Comparison of ENCODE assay signal across 8 cellular contexts in the genomic region with DNA sequence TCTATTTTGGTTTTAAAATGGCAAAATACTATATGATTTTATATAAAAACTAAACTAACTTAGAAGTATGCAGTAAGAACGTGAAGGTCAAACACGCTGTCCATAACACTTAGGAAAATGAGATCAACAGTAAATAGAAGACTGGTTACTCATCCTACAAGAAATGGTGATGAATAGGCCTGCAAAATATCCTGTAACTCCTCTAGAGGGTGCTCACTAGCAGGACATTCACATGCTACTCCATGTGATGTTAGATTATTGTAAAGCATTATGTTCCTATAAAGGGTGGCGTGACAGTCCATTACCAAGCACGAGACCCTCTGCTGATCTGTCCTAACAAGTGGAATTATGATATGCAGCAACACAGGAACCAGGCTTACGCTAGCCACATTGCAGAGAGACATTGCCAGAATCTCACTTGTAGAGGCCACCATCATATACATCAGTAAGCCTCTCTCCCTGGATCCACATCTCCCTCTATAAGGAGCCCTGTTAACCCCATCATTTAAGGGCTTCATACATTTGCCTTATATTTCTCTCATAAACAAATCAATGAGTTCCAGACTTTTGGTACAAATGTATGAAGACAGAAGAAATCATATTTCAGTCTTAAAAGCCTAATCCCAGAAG. TPM values are rescaled to one million over a fixed set of nuclear protein-coding genes. Genes with fewer than 3 reads are reported as not detected.
A peak's percentile ranks its signal among the peaks of the same experiment; 100 is the strongest.
DNase-seq lines count a peak whose midpoint lies in the region; ATAC-seq and TF ChIP-seq lines count a peak whose summit lies in the region.

No MANE protein-coding gene starts in this region.

- intact Hi-C loops in CD4-positive, alpha-beta T cell (cut with DNase I, micrococcal nuclease): loop anchor here (1.0 kb wide), 2 partner anchors 58 to 121 kb away; no protein-coding TSS in a partner anchor

- POLR2A ChIA-PET in CD4-positive, alpha-beta T cell (lab: Charles Lee): no interaction called here

- H3K4me3 Mint-ChIP-seq in CD4-positive, alpha-beta T cell: no peak overlapping the region

- CTCF ChIA-PET in CD4-positive, alpha-beta T cell (lab: Charles Lee): interaction anchor here (1.5 to 1.6 kb wide), 2 partner anchors 57 to 121 kb away, joined by 4 to 11 read pairs; no protein-coding TSS in a partner anchor

- H3K27me3 Mint-ChIP-seq in CD4-positive, alpha-beta T cell: no peaks in the 10 kb centered on the region

- TF ChIP-seq CTCF in CD4-positive, alpha-beta T cell (IDR thresholded peaks at IDR 0.05): peak; percentile 70
- TF ChIP-seq CTCF in GM13976 (IDR thresholded peaks at IDR 0.05; ENCODE audit: borderline replicate concordance, control extremely low read depth, extremely low read depth, insufficient read depth, missing control alignments): peak; percentile 43

- H3K27ac Mint-ChIP-seq in CD4-positive, alpha-beta T cell: no peak overlapping the region

- H3K9me3 Mint-ChIP-seq in CD4-positive, alpha-beta T cell: no peaks in the 10 kb centered on the region

- in situ Hi-C loops in GM13976 (cut with MboI; ENCODE audit: low sequenced_read_pairs, unreplicated experiment): no loop called here

- H3K36me3 Mint-ChIP-seq in CD4-positive, alpha-beta T cell (ENCODE audit: low read depth): no peaks in the 10 kb centered on the region

- H3K27ac ChIP-seq in CD4-positive, alpha-beta T cell (ENCODE audit: low read depth, low read length): no peak overlapping the region

- H3K9me3 ChIP-seq in CD4-positive, alpha-beta T cell (ENCODE audit: control insufficient read depth, low read length): no peaks in the 10 kb centered on the region

- peak in 2 of 10 experiments; percentile 8 to 13 for DNase-seq in CD4-positive, alpha-beta T cell
- DNase-seq in GM13976 (ENCODE audit: low spot score) (peak; percentile 40), NCI-H1694 treated with DMSO at 0.1 percent for 48 hours (lab: John Stamatoyannopoulos, UW) (peak; percentile 51), UCSD-AML1 (lab: John Stamatoyannopoulos, UW; ENCODE audit: unreplicated experiment) (peak; percentile 15), fibroblast of peridontal ligament (ENCODE audit: extremely low read depth) (peak; percentile 78), non-pigmented ciliary epithelial cell (ENCODE audit: low read depth) (peak; percentile 52)

- no peaks in the 10 kb centered on the region for H3K27me3 ChIP-seq in CD4-positive, alpha-beta T cell (ENCODE audit: control insufficient read depth, insufficient read depth, low read length)

- no peaks in the 10 kb centered on the region for H3K4me1 Mint-ChIP-seq in CD4-positive, alpha-beta T cell (ENCODE audit: low read depth)

- ATAC-seq in CD4-positive, alpha-beta T cell (ENCODE audit: poor library complexity): peak; percentile 83
- ATAC-seq in GM21367 (IDR thresholded peaks at IDR 0.05; ENCODE audit: unreplicated experiment): no peak
- ATAC-seq in HG03280 (IDR thresholded peaks at IDR 0.05; ENCODE audit: unreplicated experiment): no peak

RNA-seq across cellular contexts. Expression of gene DEFB129, which starts 18.0 kb away (rescaled TPM):
- total RNA-seq in CD4-positive, alpha-beta T cell: not detected

RNA-seq across cellular contexts. Expression of gene DEFB128, which starts 19.5 kb away (rescaled TPM):
- total RNA-seq in CD4-positive, alpha-beta T cell: not detected

RNA-seq across cellular contexts. Expression of gene DEFB132, which starts 48.5 kb away (rescaled TPM):
- total RNA-seq in CD4-positive, alpha-beta T cell: not detected

RNA-seq across cellular contexts. Expression of gene DEFB127, which starts 51.8 kb away (rescaled TPM):
- total RNA-seq in CD4-positive, alpha-beta T cell: not detected
